ENCODE assay signal across 8 cellular contexts in the genomic region with DNA sequence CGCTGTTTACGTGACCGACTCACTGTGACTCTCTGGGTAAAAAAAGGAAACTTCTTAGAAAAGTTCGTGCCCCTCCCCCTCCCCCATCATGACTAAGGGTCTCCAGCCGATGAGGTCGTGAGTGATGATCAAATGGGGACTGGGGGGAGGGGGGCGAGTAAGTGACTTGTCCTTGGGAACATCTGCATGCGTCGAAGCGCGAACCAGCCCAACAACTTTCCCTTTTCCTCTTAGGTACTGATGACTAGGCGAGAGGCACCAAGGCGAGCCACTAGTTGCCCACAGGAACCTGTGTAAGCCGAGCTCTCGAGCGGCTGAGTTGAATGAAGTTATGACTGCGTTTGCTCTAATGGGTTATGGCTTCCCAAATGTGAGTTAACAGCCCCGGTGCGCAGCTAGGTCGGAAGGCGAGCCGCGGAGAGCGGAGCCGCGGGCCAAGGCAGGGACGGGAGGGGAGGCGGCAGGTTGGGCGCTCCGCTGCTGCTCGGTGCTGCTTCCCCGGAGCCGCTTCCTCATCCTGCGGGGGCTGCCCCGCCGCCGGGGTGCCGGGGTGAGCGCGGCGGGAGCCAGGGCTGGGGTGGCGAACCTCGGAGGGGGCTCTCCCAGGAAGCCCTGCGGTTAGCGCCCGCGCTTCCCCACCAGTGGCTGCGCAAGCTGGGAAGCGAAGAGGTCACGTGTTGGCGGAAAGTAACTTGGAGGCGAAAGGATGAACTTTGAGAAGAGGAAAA. TPM values are rescaled to one million over a fixed set of nuclear protein-coding genes. Genes with fewer than 3 reads are reported as not detected.
DNase-seq lines count a peak whose midpoint lies in the region; ATAC-seq lines count a peak whose summit lies in the region.

No MANE protein-coding gene starts in this region.

- ATAC-seq in esophagus mucosa, result peak; percentile 47
- no peak for ATAC-seq in GM19467 (IDR thresholded peaks at IDR 0.05; ENCODE audit: unreplicated experiment)

- no peak overlapping the region for H3K27ac Mint-ChIP-seq in activated naive CD4-positive, alpha-beta T cell treated with anti-CD3 and anti-CD28 coated beads, Interleukin-2, amount 10 ng/mL, durations not matched to agents 7 days and 5 days
- no peak overlapping the region for H3K27ac Mint-ChIP-seq in activated T-helper 1 cell treated with anti-CD3 and anti-CD28 coated beads, Interleukin-12 subunit alpha, Interleukin-12 subunit beta, Interleukin-2, Interleukin-4 antibody, amounts not matched to agents 30 ng/mL and 10 ng/mL and 1 ng/mL, durations not matched to agents 14 hours and 24 hours and 36 hours

- H3K4me3 Mint-ChIP-seq in activated naive CD4-positive, alpha-beta T cell treated with anti-CD3 and anti-CD28 coated beads, Interleukin-2, amount 10 ng/mL, durations not matched to agents 7 days and 5 days, result peak overlapping the region; percentile 16
- H3K4me3 Mint-ChIP-seq in activated T-helper 1 cell treated with anti-CD3 and anti-CD28 coated beads, Interleukin-12 subunit alpha, Interleukin-12 subunit beta, Interleukin-2, Interleukin-4 antibody, amounts not matched to agents 30 ng/mL and 10 ng/mL and 1 ng/mL, durations not matched to agents 14 hours and 24 hours and 36 hours, result no peak overlapping the region

- H3K27me3 ChIP-seq in rectal smooth muscle tissue (ENCODE audit: control insufficient read depth, insufficient read depth, low read length), result peaks cover 28% of the 10 kb centered on the region

- intact Hi-C loops in activated T-helper 1 cell treated with anti-CD3 and anti-CD28 coated beads, Interleukin-12 subunit alpha, Interleukin-12 subunit beta, Interleukin-2, Interleukin-4 antibody, amounts not matched to agents 30 ng/mL and 10 ng/mL and 1 ng/mL, durations not matched to agents 14 hours and 24 hours and 36 hours (cut with micrococcal nuclease), result loop anchor here (1.0 kb wide), 1 partner anchor 21 kb away; no protein-coding TSS in a partner anchor

- H3K27me3 Mint-ChIP-seq in activated naive CD4-positive, alpha-beta T cell treated with anti-CD3 and anti-CD28 coated beads, Interleukin-2, amount 10 ng/mL, durations not matched to agents 7 days and 5 days, result peaks cover 55% of the 10 kb centered on the region
- peaks cover 42% of the 10 kb centered on the region for H3K27me3 Mint-ChIP-seq in activated T-helper 1 cell treated with anti-CD3 and anti-CD28 coated beads, Interleukin-12 subunit alpha, Interleukin-12 subunit beta, Interleukin-2, Interleukin-4 antibody, amounts not matched to agents 30 ng/mL and 10 ng/mL and 1 ng/mL, durations not matched to agents 14 hours and 24 hours and 36 hours (ENCODE audit: insufficient read depth)

- no peaks in the 10 kb centered on the region for H3K4me1 Mint-ChIP-seq in activated naive CD4-positive, alpha-beta T cell treated with anti-CD3 and anti-CD28 coated beads, Interleukin-2, amount 10 ng/mL, durations not matched to agents 7 days and 5 days
- no peaks in the 10 kb centered on the region for H3K4me1 Mint-ChIP-seq in activated T-helper 1 cell treated with anti-CD3 and anti-CD28 coated beads, Interleukin-12 subunit alpha, Interleukin-12 subunit beta, Interleukin-2, Interleukin-4 antibody, amounts not matched to agents 30 ng/mL and 10 ng/mL and 1 ng/mL, durations not matched to agents 14 hours and 24 hours and 36 hours (ENCODE audit: low read depth)

- CTCF ChIA-PET in activated naive CD4-positive, alpha-beta T cell treated with anti-CD3 and anti-CD28 coated beads, Interleukin-2, amount 10 ng/mL, durations not matched to agents 7 days and 5 days (lab: Charles Lee), result interaction anchor here (1.3 kb wide), 1 partner anchor 22 kb away, joined by 3 read pairs; a partner anchor contains a TSS

- no peak overlapping the region for H3K9ac ChIP-seq in rectal smooth muscle tissue (ENCODE audit: low read length)

- peak overlapping the region; percentile 47 for H3K4me3 ChIP-seq in rectal smooth muscle tissue (ENCODE audit: low read length)

- peaks cover 3% of the 10 kb centered on the region for H3K9me3 Mint-ChIP-seq in activated naive CD4-positive, alpha-beta T cell treated with anti-CD3 and anti-CD28 coated beads, Interleukin-2, amount 10 ng/mL, durations not matched to agents 7 days and 5 days
- H3K9me3 Mint-ChIP-seq in activated T-helper 1 cell treated with anti-CD3 and anti-CD28 coated beads, Interleukin-12 subunit alpha, Interleukin-12 subunit beta, Interleukin-2, Interleukin-4 antibody, amounts not matched to agents 30 ng/mL and 10 ng/mL and 1 ng/mL, durations not matched to agents 14 hours and 24 hours and 36 hours, result peaks cover 10% of the 10 kb centered on the region

- DNase-seq in activated naive CD4-positive, alpha-beta T cell treated with anti-CD3 and anti-CD28 coated beads, Interleukin-2, amount 10 ng/mL, durations not matched to agents 7 days and 5 days, result no peak
- no peak for DNase-seq in activated naive CD4-positive, alpha-beta T cell (lab: John Stamatoyannopoulos, UW)
- DNase-seq in NCI-H748 (lab: John Stamatoyannopoulos, UW; ENCODE audit: unreplicated experiment) (peak; percentile 76), NCI-H2227 treated with DMSO at 0.1 percent for 48 hours (lab: John Stamatoyannopoulos, UW) (no peak)
- no peak for DNase-seq in activated T-helper 1 cell treated with anti-CD3 and anti-CD28 coated beads, Interleukin-12 subunit alpha, Interleukin-12 subunit beta, Interleukin-2, Interleukin-4 antibody, amounts not matched to agents 30 ng/mL and 10 ng/mL and 1 ng/mL, durations not matched to agents 14 hours and 24 hours and 36 hours (ENCODE audit: low spot score)

- H3K27ac ChIP-seq in rectal smooth muscle tissue (ENCODE audit: low read depth, low read length), result no peak overlapping the region

- no peaks in the 10 kb centered on the region for H3K4me1 ChIP-seq in rectal smooth muscle tissue (ENCODE audit: control insufficient read depth, insufficient read depth, low read length)

- peaks cover 3% of the 10 kb centered on the region for H3K36me3 Mint-ChIP-seq in activated naive CD4-positive, alpha-beta T cell treated with anti-CD3 and anti-CD28 coated beads, Interleukin-2, amount 10 ng/mL, durations not matched to agents 7 days and 5 days
- no peaks in the 10 kb centered on the region for H3K36me3 Mint-ChIP-seq in activated T-helper 1 cell treated with anti-CD3 and anti-CD28 coated beads, Interleukin-12 subunit alpha, Interleukin-12 subunit beta, Interleukin-2, Interleukin-4 antibody, amounts not matched to agents 30 ng/mL and 10 ng/mL and 1 ng/mL, durations not matched to agents 14 hours and 24 hours and 36 hours (ENCODE audit: low read depth)

- no peaks in the 10 kb centered on the region for H3K36me3 ChIP-seq in rectal smooth muscle tissue (ENCODE audit: control insufficient read depth, insufficient read depth, low read length)

RNA-seq across cellular contexts. Expression of a gene that starts 22.0 kb away (rescaled TPM):
- 0.92 TPM for total RNA-seq in esophagus mucosa
- total RNA-seq in activated T-helper 1 cell treated with anti-CD3 and anti-CD28 coated beads, Interleukin-12 subunit alpha, Interleukin-12 subunit beta, Interleukin-2, Interleukin-4 antibody, amounts not matched to agents 30 ng/mL and 10 ng/mL and 1 ng/mL, durations not matched to agents 14 hours and 24 hours and 36 hours, result not detected in 2 replicates
